ENCODE assay signal across 17 cellular contexts in the genomic region with DNA sequence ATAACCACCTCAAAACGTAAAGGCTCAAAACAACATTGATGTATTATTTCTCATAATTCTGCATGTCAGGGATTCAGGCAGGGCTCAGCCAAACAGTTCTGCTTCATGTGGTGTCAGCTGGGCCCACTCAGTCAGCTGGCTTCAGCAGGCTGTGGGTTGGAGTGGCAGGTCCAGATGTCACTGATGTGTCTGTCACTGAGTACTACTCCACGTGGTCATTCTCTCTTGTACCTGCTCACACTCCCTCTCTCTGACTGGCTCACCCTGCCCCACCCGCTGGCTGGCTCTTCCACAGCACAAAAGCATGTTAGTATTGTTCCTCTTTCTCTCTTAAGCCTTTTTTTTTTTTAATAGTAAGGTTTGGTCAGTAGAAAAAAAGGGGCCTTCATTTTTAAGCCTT.
"Had no signal": no experiment of that assay in that cellular context is flagged by ENCODE, and none has a peak within 500 bp of the region (broad histone marks: within the 10 kb centered on the region; RNA-seq: fewer than 3 reads in every experiment).

No MANE protein-coding gene starts in this region.

- ATAC-seq: effector memory CD8-positive, alpha-beta T cell; naive thymus-derived CD8-positive, alpha-beta T cell had no signal

- DNase-seq: activated CD4-positive, alpha-beta memory T cell treated with anti-CD3 and anti-CD28 coated beads for 36 hours; activated gamma-delta T cell; activated T-cell treated with anti-CD3 and anti-CD28 coated beads, Interleukin-2, amount 50 U/mL, for 48 hours; amygdala; brain microvascular endothelial cell; effector memory CD8-positive, alpha-beta T cell; immature natural killer cell; naive thymus-derived CD8-positive, alpha-beta T cell; posterior cingulate gyrus; spleen; stimulated activated CD4-positive, alpha-beta T cell treated with anti-CD3 and anti-CD28 coated beads, Interleukin-2, amount 100 ng/mL, for 24 hours; stimulated activated naive B cell treated with anti-CD40 and anti-IgM and Interleukin-4, amounts not matched to agents 10 μg/mL and 1 μg/mL and 100 μg/mL, for 72 hours had no signal

- H3K27ac ChIP-seq: brain microvascular endothelial cell, epithelial cell of prostate, neutrophil, spleen, upper lobe of left lung had no signal

- H3K27me3 ChIP-seq: brain microvascular endothelial cell, right atrium auricular region, upper lobe of left lung had no signal

- H3K9me3 ChIP-seq: neutrophil had no signal

- H3K4me3 ChIP-seq: lung, right atrium auricular region, spleen, upper lobe of left lung had no signal

- H3K4me1 ChIP-seq: right atrium auricular region, spleen, upper lobe of left lung had no signal

- H3K36me3 ChIP-seq: brain microvascular endothelial cell, neutrophil, right atrium auricular region, spleen, upper lobe of left lung had no signal
